13 cellular contexts compared by ENCODE assay signal in genomic region chr11:72696866-72697428, GRCh38. TPM values are rescaled to one million over a fixed set of nuclear protein-coding genes. Genes with fewer than 3 reads are reported as not detected.
DNase-seq lines count a peak whose midpoint lies in the region; ATAC-seq and TF ChIP-seq lines count a peak whose summit lies in the region.
"Had no signal": no experiment of that assay in that cellular context is flagged by ENCODE, and none has a peak within 500 bp of the region (broad histone marks: within the 10 kb centered on the region; RNA-seq: fewer than 3 reads in every experiment).

No MANE protein-coding gene starts in this region.

- CTCF ChIA-PET in Panc1 (lab: Charles Lee), result no interaction called here

- no peak for TF ChIP-seq POLR2A in lower leg skin (IDR thresholded peaks at IDR 0.05)

- in situ Hi-C loops in Panc1 (cut with HindIII; ENCODE audit: low pct_unique_long_range_greater_than_20kb, low sequenced_read_pairs), result no loop called here

- BruUV-seq in Panc1 (replicated peaks; lab: Mats Ljungman, UMichigan), result no TSS peak

- H3K27me3 ChIP-seq in Panc1 (ENCODE audit: control insufficient read depth, insufficient read depth, low read length), result no peaks in the 10 kb centered on the region
- H3K27me3 ChIP-seq: ovary had no signal

- H3K4me3 ChIP-seq in Panc1 (ENCODE audit: low read depth in 2 of 2, low read length in 2 of 2), result no peak overlapping the region
- no peak overlapping the region for H3K4me3 ChIP-seq in lower leg skin (ENCODE audit: low read depth, poor library complexity, severe bottlenecking)
- H3K4me3 ChIP-seq: ovary had no signal

- H3K4me1 ChIP-seq in Panc1 (ENCODE audit: control insufficient read depth, insufficient read depth, low read length), result no peaks in the 10 kb centered on the region

- H3K27ac ChIP-seq in Panc1 (ENCODE audit: low read length), result no peak overlapping the region
- H3K27ac ChIP-seq: ovary had no signal

- DNase-seq in Panc1 (ENCODE audit: low read depth, low spot score) (no peak), fibroblast of gingiva (ENCODE audit: low read depth) (peak; percentile 17), lower leg skin (ENCODE audit: low spot score in 2 of 2) (peak; percentile 46 to 90), ureter (ENCODE audit: low spot score) (peak; percentile 64), GOT3 (lab: John Stamatoyannopoulos, UW) (no peak), dermis blood vessel endothelial cell (no peak), NCI-H2029 (lab: John Stamatoyannopoulos, UW) (no peak)
- DNase-seq: activated naive CD4-positive, alpha-beta T cell treated with Interleukin-2 at 50 U/mL for 16 hours; CD4-positive, CD25-positive, alpha-beta regulatory T cell; hippocampal formation; NCI-H1105; NCI-H226; ovary had no signal

- intact Hi-C loops in Panc1 (cut with micrococcal nuclease; ENCODE audit: unreplicated experiment), result no loop called here
- intact Hi-C loops in lower leg skin (cut with DNase I; ENCODE audit: low total_unique reads), result no loop called here

- no peak for TF ChIP-seq CTCF in Panc1 (IDR thresholded peaks at IDR 0.05)
- TF ChIP-seq CTCF in lower leg skin (IDR thresholded peaks at IDR 0.05), result no peak

- no peaks in the 10 kb centered on the region for H3K36me3 ChIP-seq in Panc1 (ENCODE audit: control insufficient read depth, insufficient read depth, low read length)
- H3K36me3 ChIP-seq: ovary had no signal

- no peaks in the 10 kb centered on the region for H3K9me3 ChIP-seq in Panc1 (ENCODE audit: control insufficient read depth, insufficient read depth, low read depth, low read length)
- H3K9me3 ChIP-seq: ovary had no signal

- peak; percentile 43; the same call in 1 of the 2 replicates for ATAC-seq in Panc1

- 71 to 72% methylated on average over 22 to 31 of the region's 39 CpGs for WGBS in lower leg skin, 2 donors

- POLR2A ChIA-PET in Panc1 (lab: Charles Lee), result no interaction called here

RNA-seq across cellular contexts. Expression of gene PDE2A, which starts 22.7 kb away (rescaled TPM):
- total RNA-seq in Panc1 (2021; ENCODE audit: unreplicated experiment) (0.74 TPM), lower leg skin (10 to 100 TPM; 26.1 to 34.1 (median 30.6) TPM), ureter (49.6 TPM), dermis blood vessel endothelial cell (351 and 380 TPM in 2 replicates)
- polyA plus RNA-seq in Panc1 (2012; ENCODE audit: insufficient read length), result 0.51 TPM
- polyA plus RNA-seq: CD4-positive, CD25-positive, alpha-beta regulatory T cell had no signal

RNA-seq across cellular contexts. Expression of gene ARAP1, which starts 55.3 kb away (rescaled TPM):
- 73.6 TPM for total RNA-seq in Panc1 (2021; ENCODE audit: unreplicated experiment)
- 108 TPM for polyA plus RNA-seq in Panc1 (2012; ENCODE audit: insufficient read length)
- 10 to 100 TPM; 60.6 to 89.6 (median 80.6) TPM for total RNA-seq in lower leg skin
- 86.2 TPM for total RNA-seq in ureter
- 80.0 and 127 TPM in 2 replicates for total RNA-seq in dermis blood vessel endothelial cell

Comparison
In these comparisons a context has a peak if more than half of its experiments do, and no peak if none do; other contexts are left out.
1. DNase-seq: peak in fibroblast of gingiva (single experiment), lower leg skin (2 of 2) and ureter (single experiment); none in Panc1 (single experiment), GOT3 (single experiment), dermis blood vessel endothelial cell (single experiment) and NCI-H2029 (single experiment).
2. RNA of gene PDE2A, which starts 22.7 kb away (total RNA-seq): 351 to 380 TPM in dermis blood vessel endothelial cell, 49.6 TPM in ureter (single experiment) and 26.1 to 34.1 TPM in lower leg skin; 0.74 TPM in Panc1 (single experiment); every median in the first group is over 10 times any median in the second.